In the genomic region with DNA sequence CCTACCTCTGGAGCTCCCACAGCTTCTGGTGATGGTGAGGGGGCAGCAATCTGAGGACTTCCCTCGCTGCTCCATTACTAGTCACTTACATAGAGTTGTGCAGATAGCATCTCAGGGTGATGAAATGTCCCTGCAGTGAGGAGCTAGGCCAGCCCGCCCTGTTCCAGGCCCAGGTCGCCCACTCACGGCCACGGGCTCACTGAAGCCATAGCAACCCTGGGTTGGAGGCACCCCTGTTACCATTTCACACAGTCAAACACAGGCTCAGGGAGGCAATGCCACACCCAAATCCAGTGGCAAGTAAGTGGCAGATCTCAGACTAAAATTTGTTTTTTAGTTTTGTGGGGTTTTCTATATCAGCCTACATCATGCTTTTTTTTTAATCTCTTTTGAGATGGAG, we compare ENCODE assay signal across 25 cellular contexts. TPM values are rescaled to one million over a fixed set of nuclear protein-coding genes. Genes with fewer than 3 reads are reported as not detected.
A peak's percentile ranks its signal among the peaks of the same experiment; 100 is the strongest.
DNase-seq lines count a peak whose midpoint lies in the region; ATAC-seq, FAIRE-seq and TF ChIP-seq lines count a peak whose summit lies in the region.
"Had no signal": no experiment of that assay in that cellular context is flagged by ENCODE, and none has a peak within 500 bp of the region (broad histone marks: within the 10 kb centered on the region; RNA-seq: fewer than 3 reads in every experiment).

No MANE protein-coding gene starts in this region.

- BruUV-seq in K562 (replicated peaks; lab: Mats Ljungman, UMichigan) = no TSS peak

- H3K27me3 Mint-ChIP-seq in T-helper 1 cell treated with Interleukin-12 subunit alpha and Interleukin-12 subunit beta and Interleukin-4 antibody, amounts not matched to agents 30 μg/mL and 1 μg/mL, for 36 hours (ENCODE audit: low read depth) = no peaks in the 10 kb centered on the region
- H3K27me3 Mint-ChIP-seq in natural killer cell treated with Interleukin-12 subunit alpha and Interleukin-12 subunit beta and Interleukin-15 and Interleukin-18, amount 100 ng/mL, for 72 hours = no peaks in the 10 kb centered on the region
- H3K27me3 Mint-ChIP-seq: activated B cell treated with CpG ODN at 0.5 μM for 24 hours; stimulated activated naive CD8-positive, alpha-beta T cell treated with anti-CD3 and anti-CD28 coated beads, Interleukin-15, amount 100 ng/mL, for 72 hours had no signal

- H3K79me2 ChIP-seq in K562 (ENCODE audit: control insufficient read depth, insufficient read depth, low read length) = no peaks in the 10 kb centered on the region

- H3K9me3 ChIP-seq in HEK293 (ENCODE audit: control insufficient read depth, insufficient read depth, low read depth, low read length) = no peaks in the 10 kb centered on the region
- H3K9me3 ChIP-seq in K562 (replicated peaks; ENCODE audit: control insufficient read depth, insufficient read depth, low read depth, low read length) = no peaks in the 10 kb centered on the region
- H3K9me3 ChIP-seq: transverse colon had no signal

- POLR2A ChIA-PET in HEK293 (lab: Yijun Ruan, JAX) (no interaction called here), K562 (lab: Yijun Ruan, JAX) (interaction anchor here (0.8 kb wide), 1 partner anchor 9 kb away, joined by 4 read pairs; no protein-coding TSS in a partner anchor)

- WGBS in K562 (ENCODE audit: insufficient coverage, low coverage, missing lambda C conversion rate) = 3% methylated on average over 5 of the region's 5 CpGs

- H2AFZ ChIP-seq in K562 (ENCODE audit: low read depth, low read length) = no peak overlapping the region

- peak overlapping the region; percentile 60 for H3K27ac Mint-ChIP-seq in T-helper 1 cell treated with Interleukin-12 subunit alpha and Interleukin-12 subunit beta and Interleukin-4 antibody, amounts not matched to agents 30 μg/mL and 1 μg/mL, for 36 hours
- H3K27ac Mint-ChIP-seq in natural killer cell treated with Interleukin-12 subunit alpha and Interleukin-12 subunit beta and Interleukin-15 and Interleukin-18, amount 100 ng/mL, for 72 hours = peak overlapping the region; percentile 29 to 38
- H3K27ac Mint-ChIP-seq: activated B cell treated with CpG ODN at 0.5 μM for 24 hours, mesothelial cell of epicardium, progenitor cell of endocrine pancreas had no signal

- H3K36me3 ChIP-seq in HEK293 (ENCODE audit: control insufficient read depth in 2 of 2, insufficient read depth in 1 of 2, low read length in 2 of 2) = no peaks in the 10 kb centered on the region
- H3K36me3 ChIP-seq in K562 (ENCODE audit: control insufficient read depth, insufficient read depth, low read length) = no peaks in the 10 kb centered on the region
- H3K36me3 ChIP-seq: transverse colon had no signal

- no peak overlapping the region for H3K27ac ChIP-seq in HEK293 (ENCODE audit: extremely low read depth, low read depth, low read length)
- no peak overlapping the region for H3K27ac ChIP-seq in K562 (ENCODE audit: extremely low read depth, low read depth, low read length)
- H3K27ac ChIP-seq: 22Rv1, transverse colon had no signal

- H3K4me1 ChIP-seq in HEK293 (ENCODE audit: control insufficient read depth, insufficient read depth, low read length) = 0 out of 2 replicates have a peak, but pooled peaks cover 2% of the 10 kb centered on the region
- H3K4me1 ChIP-seq in K562 (replicated peaks in 1 of 2; ENCODE audit: control insufficient read depth in 2 of 2, insufficient read depth in 2 of 2, low read length in 2 of 2) = peaks cover 18 to 34% of the 10 kb centered on the region in 2 experiments

- in situ Hi-C loops in K562 (cut with MboI) = loop anchor here (25.0 kb wide), 1 partner anchor 603 kb away; the partner anchor contains the start of gene URM1

- H3K4me1 Mint-ChIP-seq in T-helper 1 cell treated with Interleukin-12 subunit alpha and Interleukin-12 subunit beta and Interleukin-4 antibody, amounts not matched to agents 30 μg/mL and 1 μg/mL, for 36 hours (ENCODE audit: low read depth) = peaks cover 15% of the 10 kb centered on the region
- peaks cover 13 to 18% of the 10 kb centered on the region in 2 donors for H3K4me1 Mint-ChIP-seq in natural killer cell treated with Interleukin-12 subunit alpha and Interleukin-12 subunit beta and Interleukin-15 and Interleukin-18, amount 100 ng/mL, for 72 hours (ENCODE audit: low read depth in 2 of 2)

- peaks cover 2 to 10% of the 10 kb centered on the region in 2 experiments; a peak in 3 of 5 replicates for H3K27me3 ChIP-seq in K562 (ENCODE audit: control insufficient read depth in 2 of 2, insufficient read depth in 2 of 2, low read length in 2 of 2)

- no peaks in the 10 kb centered on the region for H3K9me3 Mint-ChIP-seq in T-helper 1 cell treated with Interleukin-12 subunit alpha and Interleukin-12 subunit beta and Interleukin-4 antibody, amounts not matched to agents 30 μg/mL and 1 μg/mL, for 36 hours
- no peaks in the 10 kb centered on the region for H3K9me3 Mint-ChIP-seq in natural killer cell treated with Interleukin-12 subunit alpha and Interleukin-12 subunit beta and Interleukin-15 and Interleukin-18, amount 100 ng/mL, for 72 hours
- H3K9me3 Mint-ChIP-seq: activated B cell treated with CpG ODN at 0.5 μM for 24 hours; mesothelial cell of epicardium; neural crest cell; stimulated activated naive CD8-positive, alpha-beta T cell treated with anti-CD3 and anti-CD28 coated beads, Interleukin-15, amount 100 ng/mL, for 72 hours had no signal

- TF ChIP-seq CTCF in HEK293 (tag by site-specific recombination; IDR thresholded peaks at IDR 0.05) (no peak), K562 (IDR thresholded peaks at IDR 0.05 in 2 of 3, conservative IDR thresholded peaks at IDR 0.05 in 1 of 3; ENCODE audit: insufficient read depth in 2 of 3, low read depth in 1 of 3, low read length in 3 of 3) (no peak)

- peaks cover 28% of the 10 kb centered on the region for H3K36me3 Mint-ChIP-seq in T-helper 1 cell treated with Interleukin-12 subunit alpha and Interleukin-12 subunit beta and Interleukin-4 antibody, amounts not matched to agents 30 μg/mL and 1 μg/mL, for 36 hours (ENCODE audit: low read depth)
- no peaks in the 10 kb centered on the region for H3K36me3 Mint-ChIP-seq in natural killer cell treated with Interleukin-12 subunit alpha and Interleukin-12 subunit beta and Interleukin-15 and Interleukin-18, amount 100 ng/mL, for 72 hours
- H3K36me3 Mint-ChIP-seq: mesothelial cell of epicardium had no signal

- TF ChIP-seq EP300 in K562 (IDR thresholded peaks at IDR 0.05; ENCODE audit: low read length) = peak; percentile 51; the same call in 1 of the 2 replicates

- ATAC-seq in K562 (peak; percentile 91), GM18505 (IDR thresholded peaks at IDR 0.05; ENCODE audit: unreplicated experiment) (no peak)
- ATAC-seq in natural killer cell treated with Interleukin-12 subunit alpha and Interleukin-12 subunit beta and Interleukin-15 and Interleukin-18, amount 100 ng/mL, for 72 hours = no peak
- ATAC-seq: stimulated activated naive CD8-positive, alpha-beta T cell treated with anti-CD3 and anti-CD28 coated beads, Interleukin-15, amount 100 ng/mL, for 72 hours had no signal

- H3K9me1 ChIP-seq in K562 (ENCODE audit: control insufficient read depth, insufficient read depth, low read length) = peaks cover 3% of the 10 kb centered on the region

- intact Hi-C loops in K562 (cut with micrococcal nuclease) = no loop called here

- no peak overlapping the region for H3K4me3 ChIP-seq in HEK293 (ENCODE audit: low read depth, low read length)
- no peak overlapping the region for H3K4me3 ChIP-seq in K562
- H3K4me3 ChIP-seq: transverse colon had no signal

- peak; percentile 67 for FAIRE-seq in K562 (lab: Jason Lieb, UNC)
- FAIRE-seq: frontal cortex, H1, kidney had no signal

- no peak overlapping the region for H3K4me3 Mint-ChIP-seq in T-helper 1 cell treated with Interleukin-12 subunit alpha and Interleukin-12 subunit beta and Interleukin-4 antibody, amounts not matched to agents 30 μg/mL and 1 μg/mL, for 36 hours
- no peak overlapping the region for H3K4me3 Mint-ChIP-seq in natural killer cell treated with Interleukin-12 subunit alpha and Interleukin-12 subunit beta and Interleukin-15 and Interleukin-18, amount 100 ng/mL, for 72 hours
- H3K4me3 Mint-ChIP-seq: activated B cell treated with CpG ODN at 0.5 μM for 24 hours; mesothelial cell of epicardium; neural crest cell; stimulated activated naive CD8-positive, alpha-beta T cell treated with anti-CD3 and anti-CD28 coated beads, Interleukin-15, amount 100 ng/mL, for 72 hours had no signal

- no peak for DNase-seq in T-helper 1 cell
- peak in 2 of 4 experiments; percentile 40 to 50 for DNase-seq in K562 (ENCODE audit: extremely low read depth in 1 of 4, low spot score in 3 of 4)
- DNase-seq in natural killer cell treated with Interleukin-12 subunit alpha and Interleukin-12 subunit beta and Interleukin-15 and Interleukin-18, amount 100 ng/mL, for 72 hours (ENCODE audit: low spot score) = peak; percentile 31
- no peak for DNase-seq in activated CD8-positive, alpha-beta memory T cell treated with anti-CD3 and anti-CD28 coated beads, Interleukin-2, amount 50 U/mL, for 48 hours
- no peak for DNase-seq in stimulated activated CD4-positive, alpha-beta T cell treated with anti-CD3 and anti-CD28 coated beads, Interleukin-12 subunit alpha, Interleukin-12 subunit beta, amount 100 ng/mL, for 4 hours
- DNase-seq: activated B cell treated with CpG ODN at 0.5 μM for 24 hours; activated effector memory CD4-positive, alpha-beta T cell treated with anti-CD3 and anti-CD28 coated beads, Interleukin-2, amount 50 U/mL, for 16 hours; anterior cingulate cortex; caudate nucleus; kidney; NCI-H187 treated with DMSO at 0.1 percent for 48 hours; SHP77 treated with DMSO at 0.1 percent for 48 hours; stimulated activated CD4-positive, alpha-beta T cell treated with anti-CD3 and anti-CD28 coated beads, Interleukin-2, amount 100 ng/mL, for 24 hours; stimulated activated naive CD8-positive, alpha-beta T cell treated with anti-CD3 and anti-CD28 coated beads, Interleukin-15, amount 100 ng/mL, for 72 hours; transverse colon had no signal

- peak overlapping the region in 1 of 2 experiments; percentile 79; a peak in 1 of 4 replicates for H3K9ac ChIP-seq in K562 (ENCODE audit: insufficient read depth in 1 of 2, low read depth in 2 of 2, low read length in 2 of 2)

- CTCF ChIA-PET in HEK293 (lab: Yijun Ruan, JAX) = interaction anchor here (1.6 to 1.7 kb wide), 2 partner anchors 9 to 26 kb away, joined by 4 to 5 read pairs; no protein-coding TSS in a partner anchor
- CTCF ChIA-PET in K562 (lab: Yijun Ruan, JAX; ENCODE audit: low intra/inter-chr PET ratio) = no interaction called here

- TF ChIP-seq RAD21 in K562 (CRISPR knock-in tag; conservative IDR thresholded peaks at IDR 0.05 in 1 of 2, IDR thresholded peaks at IDR 0.05 in 1 of 2) = no peak

- H3K4me2 ChIP-seq in K562 (ENCODE audit: insufficient read depth, low read length) = no peak overlapping the region

- H4K20me1 ChIP-seq in K562 (replicated peaks; ENCODE audit: control insufficient read depth, insufficient read depth, low read length) = peaks cover 1% of the 10 kb centered on the region; the same call in 1 of the 2 replicates

- no peak for TF ChIP-seq POLR2A in K562 (conservative IDR thresholded peaks at IDR 0.05)
- TF ChIP-seq POLR2A in GM18505 (IDR thresholded peaks at IDR 0.05; ENCODE audit: borderline replicate concordance, extremely low read depth, insufficient read depth, insufficient read length) = no peak

RNA-seq across cellular contexts. Expression of gene SH2D3C, which starts 19.6 kb away (rescaled TPM):
- total RNA-seq in K562 (2011; cell fraction: chromatin; rRNA removed; ENCODE audit: low replicate concordance) = 0.77 and 4.1 TPM in 2 replicates
- total RNA-seq in K562 (2011; cell fraction: nucleolus; rRNA removed) = 0.92 and 1.2 TPM in 2 replicates
- total RNA-seq in K562 (2011; cell fraction: nucleoplasm; rRNA removed) = 0.88 and 1.3 TPM in 2 replicates
- total RNA-seq in K562 (2014; rRNA removed) (0.29 and 1.2 TPM in 2 replicates), K562 (2014; rRNA removed; fragmentation: Illumina TruSeq; extraction: Trizol) (0.11 and 0.19 TPM in 2 replicates), K562 (2015; rRNA removed; fragmentation: Illumina TruSeq; extraction: Trizol) (0.29 and 0.34 TPM in 2 replicates), K562 (2021) (0.83 and 0.89 TPM in 2 replicates)
- polyA plus RNA-seq in K562 (2011; rRNA removed) (0.22 and 1.3 TPM in 2 replicates), K562 (2014; fragmentation: Illumina TruSeq; extraction: Trizol) (0.19 and 0.29 TPM in 2 replicates), K562 (2014; fragmentation: Nextera tagmentation; extraction: Ambion mirVana) (under 1 TPM in 1 of 2 experiments, not detected in 1; 0.03 TPM), K562 (2014; rRNA removed) (0.21 and 0.38 TPM in 2 replicates)
- 0.86 and 1.3 TPM in 2 replicates for polyA plus RNA-seq in K562 (2011; cell fraction: cytosol; rRNA removed)
- polyA plus RNA-seq in K562 (2011; cell fraction: nucleus; rRNA removed) = 1.5 TPM in 2 replicates
- 1.2 and 2.2 TPM in 2 replicates for polyA plus RNA-seq in K562 (2012)
- polyA minus RNA-seq in K562 (2011; rRNA and poly(A)+ RNA removed) = 0.42 and 0.46 TPM in 2 replicates
- 2.4 TPM in 1 of 2 replicates, not detected in the other for polyA minus RNA-seq in K562 (2011; cell fraction: cytosol; rRNA and poly(A)+ RNA removed)
- 0.94 and 1.00 TPM in 2 replicates for polyA minus RNA-seq in K562 (2011; cell fraction: nucleus; rRNA and poly(A)+ RNA removed)
- total RNA-seq in natural killer cell treated with Interleukin-12 subunit alpha and Interleukin-12 subunit beta and Interleukin-15 and Interleukin-18, amount 100 ng/mL, for 72 hours = 10 to 100 TPM; 23.9 to 29.1 TPM
- total RNA-seq: Daoy had no signal

RNA-seq across cellular contexts. Expression of gene TOR2A, which starts 23.7 kb away (rescaled TPM):
- total RNA-seq in K562 (2011; cell fraction: chromatin; rRNA removed; ENCODE audit: low replicate concordance) = 7.9 and 25.4 TPM in 2 replicates
- total RNA-seq in K562 (2011; cell fraction: nucleolus; rRNA removed) = 33.0 and 44.0 TPM in 2 replicates
- total RNA-seq in K562 (2011; cell fraction: nucleoplasm; rRNA removed) = 22.6 and 27.5 TPM in 2 replicates
- total RNA-seq in K562 (2014; rRNA removed) (21.3 and 23.5 TPM in 2 replicates), K562 (2014; rRNA removed; fragmentation: Illumina TruSeq; extraction: Trizol) (3.0 and 3.7 TPM in 2 replicates), K562 (2015; rRNA removed; fragmentation: Illumina TruSeq; extraction: Trizol) (11.1 and 12.0 TPM in 2 replicates), K562 (2021) (25.9 and 28.3 TPM in 2 replicates)
- polyA plus RNA-seq in K562 (2011; rRNA removed) (8.4 and 15.0 TPM in 2 replicates), K562 (2014; fragmentation: Illumina TruSeq; extraction: Trizol) (15.7 and 22.6 TPM in 2 replicates), K562 (2014; fragmentation: Nextera tagmentation; extraction: Ambion mirVana) (1 to 10 TPM in 1 of 2 experiments, under 1 TPM in 1; 0.80 to 1.1 TPM), K562 (2014; rRNA removed) (22.5 and 27.2 TPM in 2 replicates)
- polyA plus RNA-seq in K562 (2011; cell fraction: cytosol; rRNA removed) = 20.5 and 35.0 TPM in 2 replicates
- polyA plus RNA-seq in K562 (2011; cell fraction: nucleus; rRNA removed) = 34.3 and 45.7 TPM in 2 replicates
- 20.6 and 50.6 TPM in 2 replicates for polyA plus RNA-seq in K562 (2012)
- 2.8 and 3.6 TPM in 2 replicates for polyA minus RNA-seq in K562 (2011; rRNA and poly(A)+ RNA removed)
- 11.3 and 18.2 TPM in 2 replicates for polyA minus RNA-seq in K562 (2011; cell fraction: cytosol; rRNA and poly(A)+ RNA removed)
- polyA minus RNA-seq in K562 (2011; cell fraction: nucleus; rRNA and poly(A)+ RNA removed) = 12.5 and 19.1 TPM in 2 replicates
- total RNA-seq in natural killer cell treated with Interleukin-12 subunit alpha and Interleukin-12 subunit beta and Interleukin-15 and Interleukin-18, amount 100 ng/mL, for 72 hours = 10 to 100 TPM; 20.4 to 31.9 TPM

RNA-seq across cellular contexts. Expression of gene CDK9, which starts 27.0 kb away (rescaled TPM):
- total RNA-seq in K562 (2011; cell fraction: chromatin; rRNA removed; ENCODE audit: low replicate concordance) = 56.0 and 127 TPM in 2 replicates
- 76.7 and 85.9 TPM in 2 replicates for total RNA-seq in K562 (2011; cell fraction: nucleolus; rRNA removed)
- total RNA-seq in K562 (2011; cell fraction: nucleoplasm; rRNA removed) = 52.5 and 57.5 TPM in 2 replicates
- total RNA-seq in K562 (2014; rRNA removed) (33.0 and 36.7 TPM in 2 replicates), K562 (2014; rRNA removed; fragmentation: Illumina TruSeq; extraction: Trizol) (27.5 and 27.9 TPM in 2 replicates), K562 (2015; rRNA removed; fragmentation: Illumina TruSeq; extraction: Trizol) (28.1 and 29.8 TPM in 2 replicates), K562 (2021) (75.2 and 78.6 TPM in 2 replicates)
- polyA plus RNA-seq in K562 (2011; rRNA removed) (44.6 and 51.9 TPM in 2 replicates), K562 (2014; fragmentation: Illumina TruSeq; extraction: Trizol) (54.1 and 60.5 TPM in 2 replicates), K562 (2014; fragmentation: Nextera tagmentation; extraction: Ambion mirVana) (1 to 10 TPM; 4.2 to 5.0 TPM), K562 (2014; rRNA removed) (34.7 and 42.6 TPM in 2 replicates)
- 44.4 and 58.1 TPM in 2 replicates for polyA plus RNA-seq in K562 (2011; cell fraction: cytosol; rRNA removed)
- 121 and 155 TPM in 2 replicates for polyA plus RNA-seq in K562 (2011; cell fraction: nucleus; rRNA removed)
- polyA plus RNA-seq in K562 (2012) = 52.1 and 60.8 TPM in 2 replicates
- 45.5 and 76.0 TPM in 2 replicates for polyA minus RNA-seq in K562 (2011; rRNA and poly(A)+ RNA removed)
- 25.9 and 42.3 TPM in 2 replicates for polyA minus RNA-seq in K562 (2011; cell fraction: cytosol; rRNA and poly(A)+ RNA removed)
- polyA minus RNA-seq in K562 (2011; cell fraction: nucleus; rRNA and poly(A)+ RNA removed) = 31.0 and 33.8 TPM in 2 replicates
- 100 to 1,000 TPM; 119 to 132 TPM for total RNA-seq in natural killer cell treated with Interleukin-12 subunit alpha and Interleukin-12 subunit beta and Interleukin-15 and Interleukin-18, amount 100 ng/mL, for 72 hours

RNA-seq across cellular contexts. Expression of gene TTC16, which starts 43.0 kb away (rescaled TPM):
- total RNA-seq in K562 (2011; cell fraction: chromatin; rRNA removed; ENCODE audit: low replicate concordance) = not detected in 2 replicates
- not detected in 2 replicates for total RNA-seq in K562 (2011; cell fraction: nucleolus; rRNA removed)
- not detected in 2 replicates for total RNA-seq in K562 (2011; cell fraction: nucleoplasm; rRNA removed)
- total RNA-seq in K562 (2014; rRNA removed) (not detected in 2 replicates), K562 (2014; rRNA removed; fragmentation: Illumina TruSeq; extraction: Trizol) (not detected in 2 replicates), K562 (2015; rRNA removed; fragmentation: Illumina TruSeq; extraction: Trizol) (not detected in 2 replicates), K562 (2021) (not detected in 2 replicates)
- polyA plus RNA-seq in K562 (2011; rRNA removed) (not detected in 2 replicates), K562 (2014; fragmentation: Illumina TruSeq; extraction: Trizol) (not detected in 2 replicates), K562 (2014; fragmentation: Nextera tagmentation; extraction: Ambion mirVana) (not detected), K562 (2014; rRNA removed) (0.11 TPM in 1 of 2 replicates, not detected in the other)
- not detected in 2 replicates for polyA plus RNA-seq in K562 (2011; cell fraction: cytosol; rRNA removed)
- polyA plus RNA-seq in K562 (2011; cell fraction: nucleus; rRNA removed) = 0.03 and 0.04 TPM in 2 replicates
- polyA plus RNA-seq in K562 (2012) = not detected in 2 replicates
- not detected in 2 replicates for polyA minus RNA-seq in K562 (2011; rRNA and poly(A)+ RNA removed)
- not detected in 2 replicates for polyA minus RNA-seq in K562 (2011; cell fraction: cytosol; rRNA and poly(A)+ RNA removed)
- polyA minus RNA-seq in K562 (2011; cell fraction: nucleus; rRNA and poly(A)+ RNA removed) = not detected in 2 replicates
- total RNA-seq in natural killer cell treated with Interleukin-12 subunit alpha and Interleukin-12 subunit beta and Interleukin-15 and Interleukin-18, amount 100 ng/mL, for 72 hours = 1 to 10 TPM; 3.8 to 8.1 TPM
- total RNA-seq: activated B cell treated with CpG ODN at 0.5 μM for 24 hours, frontal cortex, H1, neural crest cell, transverse colon had no signal

RNA-seq across cellular contexts. Expression of gene PTRH1, which starts 43.4 kb away (rescaled TPM):
- 4.6 and 11.9 TPM in 2 replicates for total RNA-seq in K562 (2011; cell fraction: chromatin; rRNA removed; ENCODE audit: low replicate concordance)
- 19.0 and 19.2 TPM in 2 replicates for total RNA-seq in K562 (2011; cell fraction: nucleolus; rRNA removed)
- 7.1 and 7.3 TPM in 2 replicates for total RNA-seq in K562 (2011; cell fraction: nucleoplasm; rRNA removed)
- total RNA-seq in K562 (2014; rRNA removed) (43.1 and 54.3 TPM in 2 replicates), K562 (2014; rRNA removed; fragmentation: Illumina TruSeq; extraction: Trizol) (1.1 and 1.8 TPM in 2 replicates), K562 (2015; rRNA removed; fragmentation: Illumina TruSeq; extraction: Trizol) (7.4 and 8.0 TPM in 2 replicates), K562 (2021) (21.1 and 21.6 TPM in 2 replicates)
- polyA plus RNA-seq in K562 (2011; rRNA removed) (5.7 and 8.1 TPM in 2 replicates), K562 (2014; fragmentation: Illumina TruSeq; extraction: Trizol) (3.1 and 6.7 TPM in 2 replicates), K562 (2014; fragmentation: Nextera tagmentation; extraction: Ambion mirVana) (1 to 10 TPM in 1 of 2 experiments, under 1 TPM in 1; 0.63 to 1.0 TPM), K562 (2014; rRNA removed) (28.2 and 44.3 TPM in 2 replicates)
- polyA plus RNA-seq in K562 (2011; cell fraction: cytosol; rRNA removed) = 12.2 and 34.1 TPM in 2 replicates
- 7.6 and 15.8 TPM in 2 replicates for polyA plus RNA-seq in K562 (2011; cell fraction: nucleus; rRNA removed)
- polyA plus RNA-seq in K562 (2012) = 12.2 and 19.2 TPM in 2 replicates
- 1.0 and 1.1 TPM in 2 replicates for polyA minus RNA-seq in K562 (2011; rRNA and poly(A)+ RNA removed)
- 3.9 and 5.4 TPM in 2 replicates for polyA minus RNA-seq in K562 (2011; cell fraction: cytosol; rRNA and poly(A)+ RNA removed)
- 4.1 and 6.2 TPM in 2 replicates for polyA minus RNA-seq in K562 (2011; cell fraction: nucleus; rRNA and poly(A)+ RNA removed)
- total RNA-seq in natural killer cell treated with Interleukin-12 subunit alpha and Interleukin-12 subunit beta and Interleukin-15 and Interleukin-18, amount 100 ng/mL, for 72 hours = 10 to 100 TPM; 12.8 to 17.6 TPM

Comparison
In these comparisons a context has a peak if more than half of its experiments do, and no peak if none do; other contexts are left out.
1. RNA of gene SH2D3C, which starts 19.6 kb away (total RNA-seq): 23.9 to 29.1 TPM in natural killer cell treated with Interleukin-12 subunit alpha and Interleukin-12 subunit beta and Interleukin-15 and Interleukin-18, amount 100 ng/mL, for 72 hours; 0.11 to 4.1 TPM in K562; every median in the first group is over 4 times any median in the second.